ENCODE assay signal across 19 cellular contexts in genomic region chr4:80114732-80115265, GRCh38.
"Had no signal": no experiment of that assay in that cellular context is flagged by ENCODE, and none has a peak within 500 bp of the region (broad histone marks: within the 10 kb centered on the region; RNA-seq: fewer than 3 reads in every experiment).

No MANE protein-coding gene starts in this region.

- H3K9me3 ChIP-seq: MG63 had no signal

- DNase-seq: Karpas-422, KG1, MG63, NCI-H1092, NCI-H1105 treated with DMSO at 0.1 percent for 48 hours, NCI-H1417 treated with DMSO at 0.1 percent for 48 hours, NCI-H146, NCI-H1694 treated with DMSO at 0.1 percent for 48 hours, NCI-H2029, NCI-H2081 treated with DMSO at 0.1 percent for 48 hours, NCI-H2171, NCI-H446, NCI-H510A, NCI-H524 treated with DMSO at 0.1 percent for 48 hours, NCI-H69, NCI-H774, Right ventricle myocardium superior, RPMI8226, SK-N-SH had no signal

- H3K4me2 ChIP-seq: SK-N-SH had no signal

- H3K36me3 ChIP-seq: MG63 had no signal

- H3K27me3 ChIP-seq: MG63 had no signal

- H3K9ac ChIP-seq: SK-N-SH had no signal

- H3K4me3 ChIP-seq: MG63 had no signal
